10 cellular contexts compared by ENCODE assay signal in the genomic region with DNA sequence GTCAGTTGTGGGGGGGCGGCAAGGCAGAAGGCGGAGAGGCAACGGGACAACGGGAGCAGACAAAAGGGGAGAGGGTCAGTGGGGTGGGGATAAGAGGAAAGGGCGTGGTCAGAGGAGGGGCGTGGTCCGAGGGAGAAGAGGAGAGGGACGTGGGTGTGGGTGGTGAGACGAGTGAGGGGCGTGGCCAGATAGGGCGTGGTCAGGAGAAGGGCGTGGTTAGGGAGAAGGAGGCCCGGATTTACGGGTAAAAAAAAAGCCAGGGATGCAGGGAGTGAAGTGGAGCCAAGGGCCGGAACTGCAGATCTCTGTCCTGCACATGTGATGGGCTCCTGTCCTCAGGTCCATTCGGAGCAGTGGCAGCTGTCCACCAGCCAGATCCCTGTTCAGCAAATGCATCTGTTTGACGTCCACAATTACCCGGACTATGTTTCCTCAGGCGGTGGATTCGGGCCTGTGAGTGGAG. TPM values are rescaled to one million over a fixed set of nuclear protein-coding genes. Genes with fewer than 3 reads are reported as not detected.
DNase-seq lines count a peak whose midpoint lies in the region; ATAC-seq, FAIRE-seq and TF ChIP-seq lines count a peak whose summit lies in the region.
"Had no signal": no experiment of that assay in that cellular context is flagged by ENCODE, and none has a peak within 500 bp of the region (broad histone marks: within the 10 kb centered on the region; RNA-seq: fewer than 3 reads in every experiment).

No MANE protein-coding gene starts in this region.

- no peak overlapping the region for H3K4me3 ChIP-seq in HepG2 (replicated peaks in 1 of 3; ENCODE audit: insufficient read depth in 1 of 3, low read depth in 2 of 3, low read length in 3 of 3)
- no peak overlapping the region for H3K4me3 ChIP-seq in right lobe of liver
- peak overlapping the region in 2 of 12 donors; percentile 10 to 23 for H3K4me3 ChIP-seq in heart left ventricle
- no peak overlapping the region for H3K4me3 ChIP-seq in effector memory CD4-positive, alpha-beta T cell (ENCODE audit: insufficient read depth, low read depth, low read length, poor library complexity, severe bottlenecking)

- no peak overlapping the region for H3K27ac ChIP-seq in HepG2 (ENCODE audit: extremely low read length, insufficient read depth, low read length)
- no peak overlapping the region for H3K27ac ChIP-seq in right lobe of liver
- no peak overlapping the region for H3K27ac ChIP-seq in heart left ventricle
- H3K27ac ChIP-seq in effector memory CD4-positive, alpha-beta T cell (ENCODE audit: insufficient read depth, low read length, poor library complexity, severe bottlenecking): no peak overlapping the region

- in situ Hi-C loops in HepG2 (cut with HindIII; ENCODE audit: extremely low pct_ligation_motif_present, low pct_unique_long_range_greater_than_20kb): no loop called here

- TF ChIP-seq RAD21 in HepG2 (CRISPR knock-in tag; IDR thresholded peaks at IDR 0.05): no peak

- no peak for FAIRE-seq in HepG2 (lab: Jason Lieb, UNC)
- FAIRE-seq: islet of Langerhans had no signal

- H2AFZ ChIP-seq in HepG2 (ENCODE audit: low read length): no peak overlapping the region

- intact Hi-C loops in HepG2 (cut with micrococcal nuclease; ENCODE audit: unreplicated experiment): no loop called here
- intact Hi-C loops in right lobe of liver (cut with DNase I): no loop called here
- intact Hi-C loops in heart left ventricle (cut with DNase I): no loop called here

- H3K9me3 ChIP-seq in HepG2 (ENCODE audit: low read length): no peaks in the 10 kb centered on the region
- no peaks in the 10 kb centered on the region for H3K9me3 ChIP-seq in right lobe of liver
- no peaks in the 10 kb centered on the region for H3K9me3 ChIP-seq in heart left ventricle
- no peaks in the 10 kb centered on the region for H3K9me3 ChIP-seq in effector memory CD4-positive, alpha-beta T cell (ENCODE audit: control insufficient read depth, low read length)

- no TSS peak for BruUV-seq in HepG2 (replicated peaks; lab: Mats Ljungman, UMichigan)

- H3K79me2 ChIP-seq in HepG2 (ENCODE audit: insufficient read depth, low read length): no peaks in the 10 kb centered on the region

- DNase-seq in HepG2 (ENCODE audit: low spot score): peak; percentile 23
- DNase-seq in right lobe of liver: no peak
- peak; percentile 93 for DNase-seq in RKO (ENCODE audit: low spot score)
- DNase-seq in heart left ventricle: peak in 4 of 5 donors; percentile 53 to 74 (median 66)
- no peak for DNase-seq in SKM-1 treated with dmso at 0.1 percent for 144 hours (lab: John Stamatoyannopoulos, UW; ENCODE audit: unreplicated experiment)
- no peak for DNase-seq in effector memory CD4-positive, alpha-beta T cell

- WGBS in HepG2 (ENCODE audit: low lambda C conversion rate): 16% methylated on average over 20 of the region's 20 CpGs
- WGBS in right lobe of liver (ENCODE audit: insufficient coverage, low coverage, low lambda C conversion rate, missing lambda C conversion rate): 50% methylated on average over 13 of the region's 20 CpGs
- WGBS in heart left ventricle, 4 donors: 51 to 58% (median 56%) methylated on average over 20 of the region's 20 CpGs

- TF ChIP-seq POLR2A in HepG2 (IDR thresholded peaks at IDR 0.05; ENCODE audit: insufficient read depth in 1 of 2, low read depth in 2 of 2, low read length in 2 of 2): no peak
- TF ChIP-seq POLR2A in right lobe of liver (IDR thresholded peaks at IDR 0.05): no peak
- peak in 1 of 2 donors; percentile 20 for TF ChIP-seq POLR2A in heart left ventricle (IDR thresholded peaks at IDR 0.05)

- H3K36me3 ChIP-seq in HepG2 (replicated peaks in 1 of 2; ENCODE audit: control insufficient read depth in 1 of 2, insufficient read depth in 2 of 2, low read length in 2 of 2) (no peaks in the 10 kb centered on the region), right lobe of liver (no peaks in the 10 kb centered on the region), heart left ventricle (no peaks in the 10 kb centered on the region)
- H3K36me3 ChIP-seq in effector memory CD4-positive, alpha-beta T cell (ENCODE audit: control insufficient read depth, insufficient read depth, low read length): no peaks in the 10 kb centered on the region

- TF ChIP-seq EP300 in HepG2 (IDR thresholded peaks at IDR 0.05; ENCODE audit: low read depth in 2 of 2, low read length in 2 of 2): no peak
- no peak for TF ChIP-seq EP300 in HepG2 (CRISPR knock-in tag; IDR thresholded peaks at IDR 0.05; ENCODE audit: borderline replicate concordance)

- H3K4me1 ChIP-seq in HepG2 (ENCODE audit: insufficient read depth, low read length) (peaks cover 9% of the 10 kb centered on the region; the same call in 1 of the 2 replicates), right lobe of liver (peaks cover 0 to under 1% (median 0%) of the 10 kb centered on the region in 4 donors), heart left ventricle (peaks cover 0 to 6% (median 0%) of the 10 kb centered on the region in 12 donors)
- H3K4me1 ChIP-seq in effector memory CD4-positive, alpha-beta T cell (ENCODE audit: control insufficient read depth, insufficient read depth, low read length, poor library complexity, severe bottlenecking): no peaks in the 10 kb centered on the region

- H3K4me2 ChIP-seq in HepG2 (ENCODE audit: low read depth, low read length): peak overlapping the region; percentile 8; the same call in 1 of the 2 replicates

- no peak overlapping the region for H3K9ac ChIP-seq in HepG2 (ENCODE audit: insufficient read depth, low read depth, low read length)

- ATAC-seq in HepG2: peak; percentile 38
- no peak for ATAC-seq in right lobe of liver
- ATAC-seq in heart left ventricle: peak in 3 of 4 donors; percentile 56 to 63 (median 57)
- no peak for ATAC-seq in GM18861 (IDR thresholded peaks at IDR 0.05; ENCODE audit: unreplicated experiment)
- ATAC-seq in HG02938 (IDR thresholded peaks at IDR 0.05; ENCODE audit: unreplicated experiment): no peak

- TF ChIP-seq CTCF in HepG2 (CRISPR knock-in tag; IDR thresholded peaks at IDR 0.05) (no peak), right lobe of liver (IDR thresholded peaks at IDR 0.05) (no peak), heart left ventricle (IDR thresholded peaks at IDR 0.05) (no peak)

- peaks cover 0 to 4% of the 10 kb centered on the region in 2 experiments; a peak in 1 of 5 replicates for H3K27me3 ChIP-seq in HepG2 (ENCODE audit: control insufficient read depth in 1 of 2, insufficient read depth in 2 of 2, low read length in 2 of 2)
- H3K27me3 ChIP-seq in right lobe of liver: no peaks in the 10 kb centered on the region
- no peaks in the 10 kb centered on the region for H3K27me3 ChIP-seq in heart left ventricle
- no peaks in the 10 kb centered on the region for H3K27me3 ChIP-seq in effector memory CD4-positive, alpha-beta T cell (replicated peaks; ENCODE audit: control insufficient read depth, insufficient read depth, low read length, poor library complexity, severe bottlenecking)

- H4K20me1 ChIP-seq in HepG2 (ENCODE audit: insufficient read depth, low read length): no peaks in the 10 kb centered on the region

- POLR2A ChIA-PET in HepG2 (lab: Yijun Ruan, JAX): no interaction called here

- CTCF ChIA-PET in HepG2 (lab: Yijun Ruan, JAX; ENCODE audit: low intra/inter-chr PET ratio, low total read pairs): no interaction called here

RNA-seq across cellular contexts. Expression of a gene that starts 21.5 kb away (rescaled TPM):
- total RNA-seq in HepG2 (2016; rRNA removed; fragmentation: Illumina TruSeq; extraction: Trizol) (not detected in 2 replicates), right lobe of liver (1 to 10 TPM in 3 of 6 experiments, under 1 TPM in 3; 0.43 to 6.7 (median 0.97) TPM), heart left ventricle (1 to 10 TPM in 8 of 9 donors, under 1 TPM in 1; 1.00 to 6.0 (median 2.2) TPM)
- not detected in 2 replicates for total RNA-seq in HepG2 (2016; cell fraction: cytosol; rRNA removed; fragmentation: Illumina TruSeq; extraction: Trizol; ENCODE audit: low read depth)
- total RNA-seq in HepG2 (2016; cell fraction: insoluble cytoplasmic fraction; rRNA removed; fragmentation: Illumina TruSeq; extraction: Trizol): not detected in 2 replicates
- not detected in 2 replicates for total RNA-seq in HepG2 (2016; cell fraction: membrane; rRNA removed; fragmentation: Illumina TruSeq; extraction: Trizol)
- total RNA-seq in HepG2 (2016; cell fraction: nucleus; rRNA removed; fragmentation: Illumina TruSeq; extraction: Trizol): not detected in 2 replicates
- polyA plus RNA-seq in HepG2 (2011; rRNA removed) (0.07 and 0.18 TPM in 2 replicates), heart left ventricle (1 to 10 TPM; 3.0 to 3.1 TPM)
- polyA plus RNA-seq in HepG2 (2011; cell fraction: cytosol; rRNA removed): 0.23 and 0.29 TPM in 2 replicates
- 0.37 and 0.47 TPM in 2 replicates for polyA plus RNA-seq in HepG2 (2011; cell fraction: nucleus; rRNA removed)
- polyA plus RNA-seq in HepG2 (2012): 0.15 and 0.39 TPM in 2 replicates
- 0.17 TPM in 1 of 2 replicates, not detected in the other for polyA plus RNA-seq in HepG2 (2016; cell fraction: cytosol; fragmentation: Illumina TruSeq; extraction: Trizol; ENCODE audit: low read depth)
- not detected in 2 replicates for polyA plus RNA-seq in HepG2 (2016; cell fraction: insoluble cytoplasmic fraction; fragmentation: Illumina TruSeq; extraction: Trizol; ENCODE audit: low read depth)
- not detected in 2 replicates for polyA plus RNA-seq in HepG2 (2016; cell fraction: membrane; fragmentation: Illumina TruSeq; extraction: Trizol; ENCODE audit: low read depth)
- not detected in 2 replicates for polyA plus RNA-seq in HepG2 (2016; cell fraction: nucleus; fragmentation: Illumina TruSeq; extraction: Trizol; ENCODE audit: insufficient read depth, low read depth)
- polyA minus RNA-seq in HepG2 (2011; rRNA and poly(A)+ RNA removed; ENCODE audit: low replicate concordance): 2.0 TPM in 1 of 2 replicates, not detected in the other
- not detected in 2 replicates for polyA minus RNA-seq in HepG2 (2011; cell fraction: cytosol; rRNA and poly(A)+ RNA removed)
- polyA minus RNA-seq in HepG2 (2011; cell fraction: nucleus; rRNA and poly(A)+ RNA removed): not detected in 2 replicates
- polyA plus RNA-seq: CD14-positive monocyte had no signal

RNA-seq across cellular contexts. Expression of a gene that starts 23.0 kb away (rescaled TPM):
- 1.1 and 2.7 TPM in 2 replicates for total RNA-seq in HepG2 (2016; rRNA removed; fragmentation: Illumina TruSeq; extraction: Trizol)
- 0.40 and 0.71 TPM in 2 replicates for total RNA-seq in HepG2 (2016; cell fraction: cytosol; rRNA removed; fragmentation: Illumina TruSeq; extraction: Trizol; ENCODE audit: low read depth)
- 0.88 and 3.2 TPM in 2 replicates for total RNA-seq in HepG2 (2016; cell fraction: insoluble cytoplasmic fraction; rRNA removed; fragmentation: Illumina TruSeq; extraction: Trizol)
- total RNA-seq in HepG2 (2016; cell fraction: membrane; rRNA removed; fragmentation: Illumina TruSeq; extraction: Trizol): 0.40 and 0.41 TPM in 2 replicates
- 2.7 and 4.3 TPM in 2 replicates for total RNA-seq in HepG2 (2016; cell fraction: nucleus; rRNA removed; fragmentation: Illumina TruSeq; extraction: Trizol)
- 4.1 and 4.7 TPM in 2 replicates for polyA plus RNA-seq in HepG2 (2011; rRNA removed)
- polyA plus RNA-seq in HepG2 (2011; cell fraction: cytosol; rRNA removed): 0.71 and 1.3 TPM in 2 replicates
- polyA plus RNA-seq in HepG2 (2011; cell fraction: nucleus; rRNA removed): 60.3 and 95.3 TPM in 2 replicates
- 1.6 and 2.8 TPM in 2 replicates for polyA plus RNA-seq in HepG2 (2012)
- 0.72 and 0.75 TPM in 2 replicates for polyA plus RNA-seq in HepG2 (2016; cell fraction: cytosol; fragmentation: Illumina TruSeq; extraction: Trizol; ENCODE audit: low read depth)
- polyA plus RNA-seq in HepG2 (2016; cell fraction: insoluble cytoplasmic fraction; fragmentation: Illumina TruSeq; extraction: Trizol; ENCODE audit: low read depth): 0.62 and 0.95 TPM in 2 replicates
- polyA plus RNA-seq in HepG2 (2016; cell fraction: membrane; fragmentation: Illumina TruSeq; extraction: Trizol; ENCODE audit: low read depth): 0.78 and 1.1 TPM in 2 replicates
- 13.9 and 14.8 TPM in 2 replicates for polyA plus RNA-seq in HepG2 (2016; cell fraction: nucleus; fragmentation: Illumina TruSeq; extraction: Trizol; ENCODE audit: insufficient read depth, low read depth)
- 3.2 and 4.3 TPM in 2 replicates for polyA minus RNA-seq in HepG2 (2011; rRNA and poly(A)+ RNA removed; ENCODE audit: low replicate concordance)
- polyA minus RNA-seq in HepG2 (2011; cell fraction: cytosol; rRNA and poly(A)+ RNA removed): not detected in 2 replicates
- polyA minus RNA-seq in HepG2 (2011; cell fraction: nucleus; rRNA and poly(A)+ RNA removed): 6.6 and 10.9 TPM in 2 replicates
- under 1 TPM; 0.19 to 0.70 (median 0.51) TPM for total RNA-seq in right lobe of liver
- 1 to 10 TPM in 1 of 9 donors, under 1 TPM in 7, not detected in 1; 0.14 to 1.6 (median 0.48) TPM for total RNA-seq in heart left ventricle
- polyA plus RNA-seq in heart left ventricle: under 1 TPM; 0.58 to 0.76 TPM
- polyA plus RNA-seq: CD14-positive monocyte had no signal

RNA-seq across cellular contexts. Expression of a gene that starts 35.4 kb away (rescaled TPM):
- 324 and 372 TPM in 2 replicates for total RNA-seq in HepG2 (2016; rRNA removed; fragmentation: Illumina TruSeq; extraction: Trizol)
- 103 and 108 TPM in 2 replicates for total RNA-seq in HepG2 (2016; cell fraction: cytosol; rRNA removed; fragmentation: Illumina TruSeq; extraction: Trizol; ENCODE audit: low read depth)
- 334 and 405 TPM in 2 replicates for total RNA-seq in HepG2 (2016; cell fraction: insoluble cytoplasmic fraction; rRNA removed; fragmentation: Illumina TruSeq; extraction: Trizol)
- total RNA-seq in HepG2 (2016; cell fraction: membrane; rRNA removed; fragmentation: Illumina TruSeq; extraction: Trizol): 115 and 120 TPM in 2 replicates
- 123 and 139 TPM in 2 replicates for total RNA-seq in HepG2 (2016; cell fraction: nucleus; rRNA removed; fragmentation: Illumina TruSeq; extraction: Trizol)
- polyA plus RNA-seq in HepG2 (2011; rRNA removed): 374 and 400 TPM in 2 replicates
- polyA plus RNA-seq in HepG2 (2011; cell fraction: cytosol; rRNA removed): 396 and 593 TPM in 2 replicates
- 354 and 430 TPM in 2 replicates for polyA plus RNA-seq in HepG2 (2011; cell fraction: nucleus; rRNA removed)
- polyA plus RNA-seq in HepG2 (2012): 181 and 214 TPM in 2 replicates
- polyA plus RNA-seq in HepG2 (2016; cell fraction: cytosol; fragmentation: Illumina TruSeq; extraction: Trizol; ENCODE audit: low read depth): 80.1 and 82.6 TPM in 2 replicates
- polyA plus RNA-seq in HepG2 (2016; cell fraction: insoluble cytoplasmic fraction; fragmentation: Illumina TruSeq; extraction: Trizol; ENCODE audit: low read depth): 379 and 381 TPM in 2 replicates
- polyA plus RNA-seq in HepG2 (2016; cell fraction: membrane; fragmentation: Illumina TruSeq; extraction: Trizol; ENCODE audit: low read depth): 86.8 and 91.7 TPM in 2 replicates
- polyA plus RNA-seq in HepG2 (2016; cell fraction: nucleus; fragmentation: Illumina TruSeq; extraction: Trizol; ENCODE audit: insufficient read depth, low read depth): 224 and 236 TPM in 2 replicates
- polyA minus RNA-seq in HepG2 (2011; rRNA and poly(A)+ RNA removed; ENCODE audit: low replicate concordance): 504 and 617 TPM in 2 replicates
- 158 and 170 TPM in 2 replicates for polyA minus RNA-seq in HepG2 (2011; cell fraction: cytosol; rRNA and poly(A)+ RNA removed)
- 133 and 141 TPM in 2 replicates for polyA minus RNA-seq in HepG2 (2011; cell fraction: nucleus; rRNA and poly(A)+ RNA removed)
- 10 to 100 TPM; 25.3 to 63.2 (median 39.9) TPM for total RNA-seq in right lobe of liver
- 100 to 1,000 TPM; 106 to 170 (median 124) TPM for total RNA-seq in heart left ventricle
- polyA plus RNA-seq in heart left ventricle: 100 to 1,000 TPM; 113 to 283 TPM

RNA-seq across cellular contexts. Expression of a gene that starts 46.7 kb away (rescaled TPM):
- total RNA-seq in HepG2 (2016; rRNA removed; fragmentation: Illumina TruSeq; extraction: Trizol) (32.6 and 40.8 TPM in 2 replicates), right lobe of liver (10 to 100 TPM in 4 of 6 experiments, 1 to 10 TPM in 2; 4.5 to 11.6 (median 10.5) TPM), heart left ventricle (10 to 100 TPM in 5 of 9 donors, 1 to 10 TPM in 4; 5.9 to 15.9 (median 10.0) TPM)
- total RNA-seq in HepG2 (2016; cell fraction: cytosol; rRNA removed; fragmentation: Illumina TruSeq; extraction: Trizol; ENCODE audit: low read depth): 40.5 and 48.9 TPM in 2 replicates
- total RNA-seq in HepG2 (2016; cell fraction: insoluble cytoplasmic fraction; rRNA removed; fragmentation: Illumina TruSeq; extraction: Trizol): 24.9 and 37.3 TPM in 2 replicates
- 43.5 and 49.7 TPM in 2 replicates for total RNA-seq in HepG2 (2016; cell fraction: membrane; rRNA removed; fragmentation: Illumina TruSeq; extraction: Trizol)
- 21.3 and 23.0 TPM in 2 replicates for total RNA-seq in HepG2 (2016; cell fraction: nucleus; rRNA removed; fragmentation: Illumina TruSeq; extraction: Trizol)
- polyA plus RNA-seq in HepG2 (2011; rRNA removed) (25.9 and 26.8 TPM in 2 replicates), heart left ventricle (10 to 100 TPM; 14.2 to 18.6 TPM)
- polyA plus RNA-seq in HepG2 (2011; cell fraction: cytosol; rRNA removed): 15.4 and 32.6 TPM in 2 replicates
- 36.4 and 36.7 TPM in 2 replicates for polyA plus RNA-seq in HepG2 (2011; cell fraction: nucleus; rRNA removed)
- polyA plus RNA-seq in HepG2 (2012): 18.1 and 30.0 TPM in 2 replicates
- 55.6 and 70.4 TPM in 2 replicates for polyA plus RNA-seq in HepG2 (2016; cell fraction: cytosol; fragmentation: Illumina TruSeq; extraction: Trizol; ENCODE audit: low read depth)
- 42.1 and 43.5 TPM in 2 replicates for polyA plus RNA-seq in HepG2 (2016; cell fraction: insoluble cytoplasmic fraction; fragmentation: Illumina TruSeq; extraction: Trizol; ENCODE audit: low read depth)
- polyA plus RNA-seq in HepG2 (2016; cell fraction: membrane; fragmentation: Illumina TruSeq; extraction: Trizol; ENCODE audit: low read depth): 55.2 and 64.2 TPM in 2 replicates
- 55.4 and 61.4 TPM in 2 replicates for polyA plus RNA-seq in HepG2 (2016; cell fraction: nucleus; fragmentation: Illumina TruSeq; extraction: Trizol; ENCODE audit: insufficient read depth, low read depth)
- polyA minus RNA-seq in HepG2 (2011; rRNA and poly(A)+ RNA removed; ENCODE audit: low replicate concordance): 13.7 and 25.5 TPM in 2 replicates
- 6.4 and 11.1 TPM in 2 replicates for polyA minus RNA-seq in HepG2 (2011; cell fraction: cytosol; rRNA and poly(A)+ RNA removed)
- 4.2 and 9.6 TPM in 2 replicates for polyA minus RNA-seq in HepG2 (2011; cell fraction: nucleus; rRNA and poly(A)+ RNA removed)

RNA-seq across cellular contexts. Expression of a gene that starts 46.8 kb away (rescaled TPM):
- 61.0 and 65.5 TPM in 2 replicates for total RNA-seq in HepG2 (2016; rRNA removed; fragmentation: Illumina TruSeq; extraction: Trizol)
- 23.6 and 23.7 TPM in 2 replicates for total RNA-seq in HepG2 (2016; cell fraction: cytosol; rRNA removed; fragmentation: Illumina TruSeq; extraction: Trizol; ENCODE audit: low read depth)
- total RNA-seq in HepG2 (2016; cell fraction: insoluble cytoplasmic fraction; rRNA removed; fragmentation: Illumina TruSeq; extraction: Trizol): 50.6 and 64.5 TPM in 2 replicates
- total RNA-seq in HepG2 (2016; cell fraction: membrane; rRNA removed; fragmentation: Illumina TruSeq; extraction: Trizol): 26.7 and 37.0 TPM in 2 replicates
- total RNA-seq in HepG2 (2016; cell fraction: nucleus; rRNA removed; fragmentation: Illumina TruSeq; extraction: Trizol): 30.2 and 40.5 TPM in 2 replicates
- polyA plus RNA-seq in HepG2 (2011; rRNA removed): 61.9 and 66.2 TPM in 2 replicates
- polyA plus RNA-seq in HepG2 (2011; cell fraction: cytosol; rRNA removed): 40.1 and 60.0 TPM in 2 replicates
- polyA plus RNA-seq in HepG2 (2011; cell fraction: nucleus; rRNA removed): 110 and 114 TPM in 2 replicates
- polyA plus RNA-seq in HepG2 (2012): 49.4 and 77.2 TPM in 2 replicates
- polyA plus RNA-seq in HepG2 (2016; cell fraction: cytosol; fragmentation: Illumina TruSeq; extraction: Trizol; ENCODE audit: low read depth): 17.9 and 23.0 TPM in 2 replicates
- polyA plus RNA-seq in HepG2 (2016; cell fraction: insoluble cytoplasmic fraction; fragmentation: Illumina TruSeq; extraction: Trizol; ENCODE audit: low read depth): 44.7 and 50.0 TPM in 2 replicates
- 26.1 and 33.5 TPM in 2 replicates for polyA plus RNA-seq in HepG2 (2016; cell fraction: membrane; fragmentation: Illumina TruSeq; extraction: Trizol; ENCODE audit: low read depth)
- polyA plus RNA-seq in HepG2 (2016; cell fraction: nucleus; fragmentation: Illumina TruSeq; extraction: Trizol; ENCODE audit: insufficient read depth, low read depth): 89.5 and 108 TPM in 2 replicates
- 34.8 and 80.6 TPM in 2 replicates for polyA minus RNA-seq in HepG2 (2011; rRNA and poly(A)+ RNA removed; ENCODE audit: low replicate concordance)
- 26.6 and 26.9 TPM in 2 replicates for polyA minus RNA-seq in HepG2 (2011; cell fraction: cytosol; rRNA and poly(A)+ RNA removed)
- polyA minus RNA-seq in HepG2 (2011; cell fraction: nucleus; rRNA and poly(A)+ RNA removed): 7.9 and 16.9 TPM in 2 replicates
- total RNA-seq in right lobe of liver: 10 to 100 TPM; 29.6 to 41.8 (median 35.3) TPM
- total RNA-seq in heart left ventricle: 10 to 100 TPM; 23.1 to 55.7 (median 30.5) TPM
- polyA plus RNA-seq in heart left ventricle: 10 to 100 TPM; 35.1 to 68.0 TPM

Comparison
In these comparisons a context has a peak if more than half of its experiments do, and no peak if none do; other contexts are left out.
1. ATAC-seq: peak in HepG2 (single experiment) and heart left ventricle (3 of 4); none in right lobe of liver (0 of 4), GM18861 (single experiment) and HG02938 (single experiment).
2. DNase-seq: peak in HepG2 (single experiment), RKO (single experiment) and heart left ventricle (4 of 5); none in right lobe of liver (0 of 3), SKM-1 treated with dmso at 0.1 percent for 144 hours (single experiment) and effector memory CD4-positive, alpha-beta T cell (0 of 3).